Comparison of ENCODE assay signal across 29 cellular contexts in the genomic region with DNA sequence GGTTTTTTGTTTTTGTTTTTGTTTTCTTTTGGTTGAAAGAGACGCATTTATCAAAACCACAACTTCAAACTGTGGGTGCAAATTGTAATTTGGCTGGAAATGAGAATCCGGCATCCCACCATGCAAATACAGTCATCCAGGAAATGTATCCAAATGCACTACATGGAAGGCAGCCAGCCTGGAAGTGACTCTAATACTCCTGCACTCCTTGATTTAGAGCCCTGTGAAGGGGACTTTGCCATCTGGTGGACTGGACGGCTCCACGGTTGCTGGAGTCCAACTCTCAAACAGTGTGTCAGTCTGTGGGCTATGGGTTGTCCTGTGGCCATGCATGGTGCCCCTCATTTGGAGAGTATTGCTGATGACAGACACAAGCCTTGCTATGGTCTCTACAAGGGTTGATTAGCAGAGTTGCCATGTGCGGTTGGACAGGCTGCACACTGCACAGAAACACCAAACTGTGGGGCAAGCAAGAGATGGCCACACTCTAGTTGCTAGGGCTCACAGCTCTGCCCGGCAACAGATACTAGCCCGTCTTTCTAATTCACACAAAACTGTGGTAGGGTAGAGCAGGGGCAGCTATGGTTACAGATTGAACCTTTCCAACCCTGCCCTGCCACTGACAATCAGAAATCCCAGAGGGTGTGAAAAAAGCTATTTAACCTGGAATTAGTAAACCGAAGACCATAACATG.
DNase-seq lines count a peak whose midpoint lies in the region; ATAC-seq and TF ChIP-seq lines count a peak whose summit lies in the region.
"Had no signal": no experiment of that assay in that cellular context is flagged by ENCODE, and none has a peak within 500 bp of the region (broad histone marks: within the 10 kb centered on the region; RNA-seq: fewer than 3 reads in every experiment).

No MANE protein-coding gene starts in this region.

- peaks cover 2 to 7% of the 10 kb centered on the region in 2 donors for H3K27me3 Mint-ChIP-seq in CD8-positive, alpha-beta memory T cell

- TF ChIP-seq POLR2A in erythroblast (IDR thresholded peaks at IDR 0.05; ENCODE audit: low read length): no peak

- peak; percentile 25 for DNase-seq in NCI-H82 (lab: John Stamatoyannopoulos, UW)
- DNase-seq in NCI-H82 treated with DMSO at 0.1 percent for 48 hours (lab: John Stamatoyannopoulos, UW; ENCODE audit: unreplicated experiment): no peak
- DNase-seq in HT1080 (ENCODE audit: low read depth): peak; percentile 50
- peak; percentile 41 for DNase-seq in astrocyte of the spinal cord (ENCODE audit: low read depth, low spot score)
- no peak for DNase-seq in mucosa of descending colon
- no peak for DNase-seq in erythroblast (lab: John Stamatoyannopoulos, UW)
- no peak for DNase-seq in hippocampal formation (lab: John Stamatoyannopoulos, UW)
- no peak for DNase-seq in CD8-positive, alpha-beta memory T cell
- DNase-seq: activated naive CD4-positive, alpha-beta T cell treated with anti-CD3 and anti-CD28 coated beads, Interleukin-2, amount 50 U/mL, for 16 hours; amygdala; Caco-2; central memory CD4-positive, alpha-beta T cell; head of caudate nucleus; Karpas-422; left colon; naive thymus-derived CD8-positive, alpha-beta T cell; NCI-H187; NCI-H2171 treated with DMSO at 0.1 percent for 48 hours; NCI-H69; stimulated activated CD4-positive, alpha-beta T cell treated with anti-CD3 and anti-CD28 coated beads, Interleukin-12 subunit alpha, Interleukin-12 subunit beta, amount 100 ng/mL, for 4 hours; stimulated activated CD4-positive, alpha-beta T cell treated with anti-CD3 and anti-CD28 coated beads, Interleukin-4, amount 100 ng/mL, for 24 hours; stimulated activated naive CD4-positive, alpha-beta T cell; T-helper 9 cell; testis; uterus had no signal

- ATAC-seq in mucosa of descending colon: peak; percentile 17
- ATAC-seq: left colon; naive thymus-derived CD8-positive, alpha-beta T cell had no signal

- no peaks in the 10 kb centered on the region for H3K27me3 ChIP-seq in CD8-positive, alpha-beta memory T cell (ENCODE audit: insufficient read depth, low read length, poor library complexity, severe bottlenecking)
- H3K27me3 ChIP-seq: BLaER1 treated with 17β-estradiol and CSF1 and Interleukin-3, amounts not matched to agents 10 nM and 100 nM; right atrium auricular region; testis; uterus had no signal

- H3K36me3 Mint-ChIP-seq in CD8-positive, alpha-beta memory T cell: no peaks in the 10 kb centered on the region
- H3K36me3 Mint-ChIP-seq: mesothelial cell of epicardium; naive thymus-derived CD8-positive, alpha-beta T cell had no signal

- no peak overlapping the region for H3K4me3 ChIP-seq in astrocyte of the spinal cord (ENCODE audit: low read depth, low read length)
- H3K4me3 ChIP-seq in mucosa of descending colon: no peak overlapping the region
- no peak overlapping the region for H3K4me3 ChIP-seq in CD8-positive, alpha-beta memory T cell (ENCODE audit: low read length)
- H3K4me3 ChIP-seq: BLaER1 treated with 17β-estradiol and CSF1 and Interleukin-3, amounts not matched to agents 10 nM and 100 nM; dorsolateral prefrontal cortex; right atrium auricular region; testis; uterus had no signal

- H3K36me3 ChIP-seq in mucosa of descending colon (ENCODE audit: low read depth): no peaks in the 10 kb centered on the region
- H3K36me3 ChIP-seq in CD8-positive, alpha-beta memory T cell (ENCODE audit: insufficient read depth, low read length): no peaks in the 10 kb centered on the region
- H3K36me3 ChIP-seq: BLaER1 treated with 17β-estradiol and CSF1 and Interleukin-3, amounts not matched to agents 10 nM and 100 nM; right atrium auricular region; uterus had no signal

- peaks cover 0 to 3% (median 0%) of the 10 kb centered on the region in 5 donors for H3K9me3 Mint-ChIP-seq in CD8-positive, alpha-beta memory T cell
- H3K9me3 Mint-ChIP-seq: mesothelial cell of epicardium had no signal

- H3K4me1 Mint-ChIP-seq in CD8-positive, alpha-beta memory T cell: no peaks in the 10 kb centered on the region
- H3K4me1 Mint-ChIP-seq: mesothelial cell of epicardium; naive thymus-derived CD8-positive, alpha-beta T cell had no signal

- POLR2A ChIA-PET in CD8-positive, alpha-beta memory T cell (lab: Charles Lee): no interaction called here

- no peak overlapping the region for H3K4me3 Mint-ChIP-seq in CD8-positive, alpha-beta memory T cell
- H3K4me3 Mint-ChIP-seq: mesothelial cell of epicardium; naive thymus-derived CD8-positive, alpha-beta T cell had no signal

- no peaks in the 10 kb centered on the region for H3K4me1 ChIP-seq in mucosa of descending colon (ENCODE audit: low read depth)
- no peaks in the 10 kb centered on the region for H3K4me1 ChIP-seq in CD8-positive, alpha-beta memory T cell (ENCODE audit: insufficient read depth, low read length)
- H3K4me1 ChIP-seq: Caco-2, right atrium auricular region, testis, uterus had no signal

- no peak overlapping the region for H3K27ac ChIP-seq in CD8-positive, alpha-beta memory T cell (ENCODE audit: low read depth, low read length)
- H3K27ac ChIP-seq: BLaER1 treated with 17β-estradiol and CSF1 and Interleukin-3, amounts not matched to agents 10 nM and 100 nM; dorsolateral prefrontal cortex; testis; uterus had no signal

- in situ Hi-C loops in astrocyte of the spinal cord (cut with HindIII; ENCODE audit: low sequenced_read_pairs): no loop called here

- no peaks in the 10 kb centered on the region for H3K9me3 ChIP-seq in mucosa of descending colon
- no peaks in the 10 kb centered on the region for H3K9me3 ChIP-seq in CD8-positive, alpha-beta memory T cell (ENCODE audit: low read length)
- H3K9me3 ChIP-seq: BLaER1 treated with 17β-estradiol and CSF1 and Interleukin-3, amounts not matched to agents 10 nM and 100 nM; Caco-2; right atrium auricular region; testis; uterus had no signal

- no peak overlapping the region for H3K27ac Mint-ChIP-seq in CD8-positive, alpha-beta memory T cell
- H3K27ac Mint-ChIP-seq: mesothelial cell of epicardium; naive thymus-derived CD8-positive, alpha-beta T cell had no signal

- intact Hi-C loops in mucosa of descending colon (cut with DNase I, micrococcal nuclease): no loop called here

- no peak for TF ChIP-seq CTCF in astrocyte of the spinal cord (IDR thresholded peaks at IDR 0.05; ENCODE audit: low read depth, low read length)
- TF ChIP-seq CTCF in mucosa of descending colon (IDR thresholded peaks at IDR 0.05): no peak

- CTCF ChIA-PET in CD8-positive, alpha-beta memory T cell (lab: Charles Lee): interaction anchor here (1.0 kb wide), 1 partner anchor 15 kb away, joined by 3 read pairs; no protein-coding TSS in a partner anchor

Comparison
In these comparisons a context has a peak if more than half of its experiments do, and no peak if none do; other contexts are left out.
1. DNase-seq: peak in NCI-H82 (single experiment), HT1080 (single experiment) and astrocyte of the spinal cord (single experiment); none in NCI-H82 treated with DMSO at 0.1 percent for 48 hours (single experiment), mucosa of descending colon (0 of 3), erythroblast (0 of 2), hippocampal formation (0 of 2) and CD8-positive, alpha-beta memory T cell (0 of 5).